9 cellular contexts compared by ENCODE assay signal in the genomic region with DNA sequence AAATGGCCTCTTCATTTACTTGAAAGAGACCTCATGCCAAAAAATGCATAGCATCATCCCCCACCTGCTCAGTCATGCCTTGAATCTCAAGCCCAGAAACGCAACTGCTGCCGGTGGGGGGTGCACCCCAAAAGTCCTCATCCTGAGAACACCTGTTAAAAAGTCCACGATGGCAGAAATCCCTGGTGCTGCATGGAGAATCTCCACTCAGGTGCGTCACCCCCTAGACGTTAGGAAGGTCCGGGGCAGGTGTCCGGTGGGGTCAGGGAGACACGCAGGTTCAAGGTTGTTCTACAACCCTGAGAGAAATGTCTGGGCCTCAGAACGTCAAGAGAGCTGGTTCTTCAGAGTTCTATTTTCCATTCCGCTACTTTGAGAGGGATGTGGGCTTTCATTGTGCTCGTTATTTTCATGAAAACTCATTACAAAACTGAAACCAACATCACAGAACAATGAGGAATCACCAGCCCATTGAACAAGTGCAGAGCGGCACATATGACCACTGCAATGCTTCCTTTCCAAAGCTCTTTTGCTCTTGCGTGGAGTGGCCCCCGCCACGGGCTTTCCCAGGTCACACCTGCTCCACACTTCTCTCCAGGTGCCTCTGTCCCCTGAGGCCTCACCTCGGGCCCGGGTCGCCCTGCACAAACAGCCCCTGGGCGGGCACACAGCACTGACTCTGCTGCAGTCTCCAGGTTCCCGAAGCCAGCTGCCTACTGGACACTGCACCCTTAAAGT.
DNase-seq lines count a peak whose midpoint lies in the region; ATAC-seq, FAIRE-seq and TF ChIP-seq lines count a peak whose summit lies in the region.
"Had no signal": no experiment of that assay in that cellular context is flagged by ENCODE, and none has a peak within 500 bp of the region (broad histone marks: within the 10 kb centered on the region; RNA-seq: fewer than 3 reads in every experiment).

No MANE protein-coding gene starts in this region.

- H4K8ac ChIP-seq in H1 (ENCODE audit: extremely low read depth, insufficient read depth, low read length): no peak overlapping the region; the same call in 1 of the 2 replicates

- no peak overlapping the region for H4K5ac ChIP-seq in H1 (ENCODE audit: insufficient read length, low read depth, low read length)

- H3K4me3 ChIP-seq in RWPE2 (ENCODE audit: severe bottlenecking) (no peak overlapping the region), H1 (ENCODE audit: extremely low read depth in 1 of 4, insufficient read depth in 2 of 4, low read depth in 3 of 4, low read length in 4 of 4) (no peak overlapping the region)

- H3K27ac ChIP-seq in RWPE2 (ENCODE audit: poor library complexity, severe bottlenecking) (peak overlapping the region; percentile 75), H1 (ENCODE audit: low read depth, low read length) (no peak overlapping the region)
- H3K27ac ChIP-seq: neutrophil had no signal

- H2BK15ac ChIP-seq in H1 (ENCODE audit: low read length): no peak overlapping the region

- H3K18ac ChIP-seq in H1 (ENCODE audit: extremely low read depth, low read length): peak overlapping the region; percentile 60; the same call in 1 of the 2 replicates

- no peaks in the 10 kb centered on the region for H4K20me1 ChIP-seq in H1 (replicated peaks in 1 of 2; ENCODE audit: control insufficient read depth in 1 of 2, insufficient read depth in 2 of 2, low read length in 2 of 2)

- no peak for FAIRE-seq in H1 (lab: Jason Lieb, UNC)

- no peak overlapping the region for H3K56ac ChIP-seq in H1 (replicated peaks; ENCODE audit: insufficient read length, low read depth, low read length)

- H3K27me3 ChIP-seq in RWPE2 (ENCODE audit: insufficient read depth, poor library complexity, severe bottlenecking): no peaks in the 10 kb centered on the region
- H3K27me3 ChIP-seq in H1 (replicated peaks in 1 of 4; ENCODE audit: control insufficient read depth in 3 of 4, extremely low read depth in 1 of 4, insufficient read depth in 3 of 4, low read length in 3 of 4): peaks cover 0 to 4% (median 2%) of the 10 kb centered on the region in 4 experiments; a peak in 3 of 7 replicates
- H3K27me3 ChIP-seq: neutrophil had no signal

- H2BK12ac ChIP-seq in H1 (ENCODE audit: low read depth, low read length): peak overlapping the region; percentile 50; the same call in 1 of the 2 replicates

- no peaks in the 10 kb centered on the region for H3K23me2 ChIP-seq in H1 (ENCODE audit: low read depth, low read length)

- no peak overlapping the region for H3K9ac ChIP-seq in H1 (replicated peaks in 1 of 4; ENCODE audit: extremely low read depth in 1 of 4, low read depth in 3 of 4, low read length in 3 of 4)

- H3K4me1 ChIP-seq in RWPE2 (ENCODE audit: insufficient read depth, poor library complexity, severe bottlenecking): peaks cover 7% of the 10 kb centered on the region
- H3K4me1 ChIP-seq in H1 (replicated peaks in 1 of 4; ENCODE audit: control insufficient read depth in 3 of 4, insufficient read depth in 4 of 4, low read length in 3 of 4): peaks cover 0 to 12% (median 1%) of the 10 kb centered on the region in 4 experiments; a peak in 4 of 7 replicates

- DNase-seq in RWPE2 (ENCODE audit: low spot score) (no peak), H1 (ENCODE audit: low read depth in 1 of 2, low spot score in 2 of 2) (no peak), sciatic nerve (ENCODE audit: low spot score) (peak; percentile 51), HuH-7 (ENCODE audit: low spot score) (no peak), activated gamma-delta T cell treated with Interleukin-2 at 50 U/mL for 16 hours (no peak), SHP77 (lab: John Stamatoyannopoulos, UW) (no peak)

- H2BK20ac ChIP-seq in H1 (ENCODE audit: low read length): 0 out of 2 replicates have a peak overlapping the region, but pooled peaks have one; percentile 32

- no peak overlapping the region for H2BK120ac ChIP-seq in H1 (replicated peaks; ENCODE audit: low read depth, low read length)

- TF ChIP-seq POLR2A in H1 (IDR thresholded peaks at IDR 0.05; ENCODE audit: control extremely low read depth in 1 of 2, low read depth in 2 of 2, low read length in 2 of 2): no peak

- no peak overlapping the region for H2AFZ ChIP-seq in H1 (ENCODE audit: low read length)

- no peak overlapping the region for H3K14ac ChIP-seq in H1 (ENCODE audit: insufficient read length)

- POLR2A ChIA-PET in H1 (lab: Charles Lee; ENCODE audit: partially characterized antibody): interaction anchor here (0.9 to 1.5 kb wide), 2 partner anchors 44 to 203 kb away, joined by 3 read pairs; no protein-coding TSS in a partner anchor

- WGBS in H1 (ENCODE audit: extremely low coverage in 1 of 2, insufficient coverage in 1 of 2, insufficient read length in 1 of 2, insufficient replicate concordance in 2 of 2, low coverage in 1 of 2, low lambda C conversion rate in 2 of 2, missing lambda C conversion rate in 1 of 2), 2 experiments: 80% methylated on average over 20 of the region's 20 CpGs; no CpG with 5 or more reads in 1 of the 2 experiments

- no peaks in the 10 kb centered on the region for H3K79me1 ChIP-seq in H1 (ENCODE audit: low read depth, low read length)

- TF ChIP-seq EP300 in H1 (IDR thresholded peaks at IDR 0.05; ENCODE audit: borderline replicate concordance in 1 of 2, low read depth in 2 of 2, low read length in 2 of 2): no peak

- H3K36me3 ChIP-seq in RWPE2 (ENCODE audit: low read depth): no peaks in the 10 kb centered on the region
- H3K36me3 ChIP-seq in H1 (ENCODE audit: control insufficient read depth in 2 of 4, insufficient read depth in 4 of 4, low read length in 3 of 4): no peaks in the 10 kb centered on the region
- H3K36me3 ChIP-seq: neutrophil had no signal

- H3K4me2 ChIP-seq in H1 (ENCODE audit: insufficient read depth in 1 of 2, low read depth in 2 of 2, low read length in 2 of 2): peak overlapping the region in 1 of 2 experiments; percentile 46; a peak in 2 of 4 replicates

- 0 out of 2 replicates have a peak overlapping the region, but pooled peaks have one; percentile 40 for H2BK5ac ChIP-seq in H1 (ENCODE audit: low read depth, low read length)

- H3K23ac ChIP-seq in H1 (ENCODE audit: insufficient read length): no peak overlapping the region

- peak; percentile 82 for ATAC-seq in GM18907 (IDR thresholded peaks at IDR 0.05; ENCODE audit: unreplicated experiment)
- peak; percentile 90 for ATAC-seq in HG02798 (IDR thresholded peaks at IDR 0.05; ENCODE audit: poor library complexity, unreplicated experiment)
- no peak for ATAC-seq in RWPE2 (ENCODE audit: low read depth)
- ATAC-seq in sciatic nerve: peak; percentile 53

- no peaks in the 10 kb centered on the region for H3K79me2 ChIP-seq in H1 (ENCODE audit: control insufficient read depth in 1 of 2, insufficient read depth in 2 of 2, low read length in 2 of 2)

- no peak for TF ChIP-seq RAD21 in H1 (IDR thresholded peaks at IDR 0.05 in 1 of 2, conservative IDR thresholded peaks at IDR 0.05 in 1 of 2; ENCODE audit: low read depth in 2 of 2, low read length in 2 of 2)

- TF ChIP-seq CTCF in RWPE2 (IDR thresholded peaks at IDR 0.05; ENCODE audit: poor library complexity, severe bottlenecking) (no peak), H1 (IDR thresholded peaks at IDR 0.05; ENCODE audit: control extremely low read depth in 1 of 3, insufficient read depth in 1 of 3, low read depth in 1 of 3, low read length in 3 of 3) (no peak)

- intact Hi-C loops in sciatic nerve (cut with DNase I): loop anchor here (10.0 kb wide), 1 partner anchor 962 kb away; no protein-coding TSS in a partner anchor

- CTCF ChIA-PET in H1 (lab: Charles Lee; ENCODE audit: partially characterized antibody): interaction anchor here (0.7 to 1.3 kb wide), 4 partner anchors 14 to 178 kb away, joined by 3 to 6 read pairs (median 4); no protein-coding TSS in a partner anchor

- no peak overlapping the region for H3K4ac ChIP-seq in H1 (replicated peaks; ENCODE audit: insufficient read length, low read depth, low read length)

- H3K9me3 ChIP-seq in RWPE2 (ENCODE audit: severe bottlenecking) (no peaks in the 10 kb centered on the region), H1 (ENCODE audit: insufficient read depth in 2 of 2, low read depth in 1 of 2, low read length in 1 of 2) (no peaks in the 10 kb centered on the region)
- H3K9me3 ChIP-seq: neutrophil had no signal

- H4K91ac ChIP-seq in H1 (replicated peaks; ENCODE audit: insufficient read length, low read length): no peak overlapping the region

- H2AK5ac ChIP-seq in H1 (ENCODE audit: low read depth, low read length): 0 out of 2 replicates have a peak overlapping the region, but pooled peaks have one; percentile 16

TF ChIP-seq in H1, 55 proteins besides CTCF, POLR2A, EP300 and RAD21 (continues in another document):
- no peak for TF ChIP-seq CTBP2 (IDR thresholded peaks at IDR 0.05; ENCODE audit: borderline replicate concordance, insufficient read depth, insufficient read length, low read length)
- TF ChIP-seq POLR2AphosphoS5 (IDR thresholded peaks at IDR 0.05; ENCODE audit: low read depth, low read length): no peak
- TF ChIP-seq POU5F1 (IDR thresholded peaks at IDR 0.05; ENCODE audit: low read depth, low read length): no peak
- no peak for TF ChIP-seq KDM4A (IDR thresholded peaks at IDR 0.05; ENCODE audit: low read depth, low read length, severe bottlenecking)
- TF ChIP-seq TAF7 (optimal IDR thresholded peaks at IDR 0.05; ENCODE audit: borderline replicate concordance, low read depth, low read length): no peak
- TF ChIP-seq SP2 (IDR thresholded peaks at IDR 0.05; ENCODE audit: low read length): no peak
- no peak for TF ChIP-seq NRF1 (IDR thresholded peaks at IDR 0.05; ENCODE audit: low read depth, low read length)
- TF ChIP-seq KDM1A (IDR thresholded peaks at IDR 0.05; ENCODE audit: borderline replicate concordance, low read length): no peak
- no peak for TF ChIP-seq HDAC6 (IDR thresholded peaks at IDR 0.05; ENCODE audit: low read depth, low read length)
- TF ChIP-seq RXRA (IDR thresholded peaks at IDR 0.05; ENCODE audit: insufficient read depth, low read depth, low read length): no peak
